8 cellular contexts compared by ENCODE assay signal in the genomic region with DNA sequence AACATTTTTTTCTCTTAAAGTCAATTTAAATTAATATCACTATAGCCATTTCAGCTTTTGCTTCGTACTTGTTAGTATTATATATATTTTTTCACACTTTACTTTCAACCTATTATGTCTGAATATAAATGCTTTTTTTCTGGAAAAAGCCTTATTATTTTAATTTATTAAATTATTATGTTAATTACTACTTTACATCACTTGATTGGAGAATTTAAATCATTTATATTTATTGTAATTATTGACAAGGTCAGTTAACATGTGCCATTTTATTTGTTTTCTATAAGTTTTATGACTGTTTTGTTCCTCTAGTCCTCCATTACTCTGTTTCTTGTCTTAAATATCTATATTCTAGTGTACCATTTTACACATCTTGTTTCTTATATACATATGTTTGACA.
"Had no signal": no experiment of that assay in that cellular context is flagged by ENCODE, and none has a peak within 500 bp of the region (broad histone marks: within the 10 kb centered on the region; RNA-seq: fewer than 3 reads in every experiment).

No MANE protein-coding gene starts in this region.

- H3K27ac Mint-ChIP-seq: GM23338, H9 had no signal

- H3K9me3 Mint-ChIP-seq: GM23338, H9 had no signal

- H3K4me3 ChIP-seq: GM23338 had no signal

- FAIRE-seq: H1, H54, HTR-8/SVneo had no signal

- ATAC-seq: GM23338 had no signal

- DNase-seq: H9, HCEC 1CT, IMR-90, KBM-7 had no signal

- H3K4me3 Mint-ChIP-seq: GM23338, H9 had no signal
